Comparison of ENCODE assay signal across 8 cellular contexts in the genomic region with DNA sequence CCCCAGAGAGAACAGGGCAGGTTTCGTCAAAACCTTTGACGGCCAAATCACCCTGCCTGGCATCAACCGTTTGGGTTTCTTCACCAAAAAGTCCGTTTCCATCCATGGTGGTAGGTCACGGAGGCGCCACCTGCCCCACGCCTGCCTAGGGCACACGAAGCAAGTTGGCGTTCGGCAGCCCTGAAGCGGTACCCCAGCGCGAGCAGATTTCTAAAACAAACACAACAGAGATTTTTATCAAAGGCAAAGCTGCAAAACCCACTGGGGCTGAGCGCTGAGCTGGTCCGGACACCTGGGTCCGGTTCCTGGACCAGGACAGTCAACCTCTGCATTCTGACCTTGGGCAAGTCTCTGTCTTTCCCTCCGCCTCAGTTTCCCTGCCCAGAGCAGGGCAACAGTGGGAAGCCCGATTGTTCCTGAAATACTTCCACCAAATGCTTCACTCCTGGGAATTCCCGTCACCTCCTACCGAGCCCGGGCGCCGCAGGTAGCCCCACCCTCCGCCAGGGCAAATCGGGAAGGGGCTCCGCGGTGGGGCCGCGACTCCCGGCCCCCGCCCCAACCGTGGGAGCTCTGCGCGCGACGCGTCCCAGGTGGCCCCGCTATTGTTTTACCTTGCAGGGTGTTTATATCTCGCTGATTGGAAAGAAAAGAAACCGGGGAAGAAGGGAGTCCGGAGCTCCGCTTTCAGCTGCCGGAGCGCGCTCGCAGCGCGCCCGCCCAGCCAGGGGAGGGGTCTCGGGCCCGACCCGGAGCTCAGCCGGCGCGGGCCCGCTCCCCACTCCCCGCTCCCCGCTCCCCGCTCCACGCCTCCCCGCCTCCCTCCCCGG. TPM values are rescaled to one million over a fixed set of nuclear protein-coding genes. Genes with fewer than 3 reads are reported as not detected.
DNase-seq lines count a peak whose midpoint lies in the region; ATAC-seq, FAIRE-seq and TF ChIP-seq lines count a peak whose summit lies in the region.

No MANE protein-coding gene starts in this region.

- WGBS in pancreas, 2 donors, result 2 to 3% methylated on average over 54 to 61 of the region's 62 CpGs

- peaks cover 12% of the 10 kb centered on the region for H3K27me3 ChIP-seq in CD4-positive, alpha-beta memory T cell (ENCODE audit: insufficient read depth, low read length)
- H3K27me3 ChIP-seq in foreskin keratinocyte, result no peaks in the 10 kb centered on the region
- H3K27me3 ChIP-seq in pancreas, result no peaks in the 10 kb centered on the region

- TF ChIP-seq CTCF in foreskin keratinocyte (conservative IDR thresholded peaks at IDR 0.05) (no peak), pancreas (IDR thresholded peaks at IDR 0.05) (no peak)

- ATAC-seq in HG02678 (IDR thresholded peaks at IDR 0.05; ENCODE audit: unreplicated experiment), result peak; percentile 19
- ATAC-seq in foreskin keratinocyte, result peak; percentile 51
- ATAC-seq in pancreas, result peak; percentile 47 to 60 (median 55)
- no peak for ATAC-seq in HG03045 (IDR thresholded peaks at IDR 0.05; ENCODE audit: unreplicated experiment)

- intact Hi-C loops in CD4-positive, alpha-beta memory T cell (cut with micrococcal nuclease), result no loop called here
- intact Hi-C loops in activated CD4-positive, alpha-beta memory T cell treated with anti-CD3 and anti-CD28 coated beads for 36 hours (cut with micrococcal nuclease), result no loop called here
- intact Hi-C loops in pancreas (cut with DNase I), result no loop called here

- H3K4me1 ChIP-seq in CD4-positive, alpha-beta memory T cell (ENCODE audit: insufficient read depth, low read length), result peaks cover 9% of the 10 kb centered on the region
- no peaks in the 10 kb centered on the region for H3K4me1 ChIP-seq in foreskin keratinocyte
- peaks cover 0 to 3% (median 0%) of the 10 kb centered on the region in 3 donors for H3K4me1 ChIP-seq in pancreas

- no peaks in the 10 kb centered on the region for H3K9me3 Mint-ChIP-seq in CD4-positive, alpha-beta memory T cell
- H3K9me3 Mint-ChIP-seq in activated CD4-positive, alpha-beta memory T cell treated with anti-CD3 and anti-CD28 coated beads for 36 hours, result no peaks in the 10 kb centered on the region

- no peaks in the 10 kb centered on the region for H3K9me3 ChIP-seq in CD4-positive, alpha-beta memory T cell (ENCODE audit: control insufficient read depth in 1 of 2, low read length in 2 of 2)
- no peaks in the 10 kb centered on the region for H3K9me3 ChIP-seq in pancreas

- H3K36me3 ChIP-seq in CD4-positive, alpha-beta memory T cell (ENCODE audit: insufficient read depth, low read length), result no peaks in the 10 kb centered on the region
- H3K36me3 ChIP-seq in pancreas, result no peaks in the 10 kb centered on the region

- peak overlapping the region; percentile 64 to 67 for H3K4me3 ChIP-seq in CD4-positive, alpha-beta memory T cell (ENCODE audit: low read length in 2 of 2)
- H3K4me3 ChIP-seq in pancreas, result peak overlapping the region; percentile 41 to 79 (median 66)

- H3K27ac ChIP-seq in CD4-positive, alpha-beta memory T cell (ENCODE audit: low read depth, low read length), result no peak overlapping the region
- peak overlapping the region; percentile 85 for H3K27ac ChIP-seq in foreskin keratinocyte
- peak overlapping the region in 2 of 4 donors; percentile 45 to 50 for H3K27ac ChIP-seq in pancreas

- H3K36me3 Mint-ChIP-seq in CD4-positive, alpha-beta memory T cell, result no peaks in the 10 kb centered on the region
- no peaks in the 10 kb centered on the region for H3K36me3 Mint-ChIP-seq in activated CD4-positive, alpha-beta memory T cell treated with anti-CD3 and anti-CD28 coated beads for 36 hours

- H3K27ac Mint-ChIP-seq in CD4-positive, alpha-beta memory T cell, result peak overlapping the region in 2 of 7 donors; percentile 14 to 47
- H3K27ac Mint-ChIP-seq in activated CD4-positive, alpha-beta memory T cell treated with anti-CD3 and anti-CD28 coated beads for 36 hours, result no peak overlapping the region

- H3K4me1 Mint-ChIP-seq in CD4-positive, alpha-beta memory T cell, result peaks cover 7 to 18% (median 10%) of the 10 kb centered on the region in 4 donors
- peaks cover 2% of the 10 kb centered on the region for H3K4me1 Mint-ChIP-seq in activated CD4-positive, alpha-beta memory T cell treated with anti-CD3 and anti-CD28 coated beads for 36 hours (ENCODE audit: low read depth)

- FAIRE-seq in pancreas (lab: Jason Lieb, UNC), result no peak

- DNase-seq in CD4-positive, alpha-beta memory T cell, result peak in 3 of 5 donors; percentile 7 to 14 (median 10)
- peak; percentile 15 for DNase-seq in activated CD4-positive, alpha-beta memory T cell treated with anti-CD3 and anti-CD28 coated beads for 36 hours
- DNase-seq in foreskin keratinocyte (peak in 1 of 2 donors; percentile 52), pancreas (peak in 4 of 6 donors; percentile 7 to 69 (median 40)), cerebellum (ENCODE audit: low spot score) (no peak)
- no peak for DNase-seq in activated CD4-positive, CD25-positive, alpha-beta regulatory T cell (lab: John Stamatoyannopoulos, UW)

- peaks cover 17 to 23% of the 10 kb centered on the region in 2 donors for H3K27me3 Mint-ChIP-seq in CD4-positive, alpha-beta memory T cell
- H3K27me3 Mint-ChIP-seq in activated CD4-positive, alpha-beta memory T cell treated with anti-CD3 and anti-CD28 coated beads for 36 hours, result peaks cover 21% of the 10 kb centered on the region

- H3K4me3 Mint-ChIP-seq in CD4-positive, alpha-beta memory T cell, result peak overlapping the region; percentile 75 to 86 (median 82)
- H3K4me3 Mint-ChIP-seq in activated CD4-positive, alpha-beta memory T cell treated with anti-CD3 and anti-CD28 coated beads for 36 hours, result peak overlapping the region; percentile 72

- CTCF ChIA-PET in CD4-positive, alpha-beta memory T cell (lab: Charles Lee; ENCODE audit: partially characterized antibody), result interaction anchor here (1.4 kb wide), 1 partner anchor 92 kb away, joined by 6 read pairs; no protein-coding TSS in a partner anchor
- CTCF ChIA-PET in activated CD4-positive, alpha-beta memory T cell treated with anti-CD3 and anti-CD28 coated beads for 36 hours (lab: Charles Lee), result interaction anchor here (1.0 to 2.2 kb wide), 2 partner anchors 59 to 92 kb away, joined by 3 to 6 read pairs; no protein-coding TSS in a partner anchor

- POLR2A ChIA-PET in CD4-positive, alpha-beta memory T cell (lab: Charles Lee; ENCODE audit: partially characterized antibody), result interaction anchor here (0.9 to 2.5 kb wide), 2 partner anchors 92 to 393 kb away, joined by 3 to 6 read pairs; a partner anchor contains a TSS
- POLR2A ChIA-PET in activated CD4-positive, alpha-beta memory T cell treated with anti-CD3 and anti-CD28 coated beads for 36 hours (lab: Charles Lee), result interaction anchor here (1.6 kb wide), 1 partner anchor 393 kb away, joined by 6 read pairs; a partner anchor contains a TSS

RNA-seq across cellular contexts. Expression of a gene that starts 0.6 kb away (rescaled TPM):
- total RNA-seq in CD4-positive, alpha-beta memory T cell, result under 1 TPM in 1 of 2 experiments, not detected in 1; 0.06 TPM
- polyA plus RNA-seq in CD4-positive, alpha-beta memory T cell, result not detected
- 1 to 10 TPM; 4.1 to 4.2 TPM for total RNA-seq in activated CD4-positive, alpha-beta memory T cell treated with anti-CD3 and anti-CD28 coated beads for 36 hours
- total RNA-seq in foreskin keratinocyte (30.3 and 31.3 TPM in 2 replicates), pancreas (10 to 100 TPM in 1 of 6 donors, 1 to 10 TPM in 5; 2.5 to 10.5 (median 2.8) TPM), cerebellum (75.4 TPM)
- polyA plus RNA-seq in foreskin keratinocyte (7.6 and 9.5 TPM in 2 replicates), pancreas (1 to 10 TPM; 1.8 to 2.0 TPM)

Comparison
In these comparisons a context has a peak if more than half of its experiments do, and no peak if none do; other contexts are left out.
1. DNase-seq: peak in CD4-positive, alpha-beta memory T cell (3 of 5), activated CD4-positive, alpha-beta memory T cell treated with anti-CD3 and anti-CD28 coated beads for 36 hours (single experiment) and pancreas (4 of 6); none in activated CD4-positive, CD25-positive, alpha-beta regulatory T cell (0 of 4) and cerebellum (single experiment).